Comparison of ENCODE assay signal across 15 cellular contexts in the genomic region with DNA sequence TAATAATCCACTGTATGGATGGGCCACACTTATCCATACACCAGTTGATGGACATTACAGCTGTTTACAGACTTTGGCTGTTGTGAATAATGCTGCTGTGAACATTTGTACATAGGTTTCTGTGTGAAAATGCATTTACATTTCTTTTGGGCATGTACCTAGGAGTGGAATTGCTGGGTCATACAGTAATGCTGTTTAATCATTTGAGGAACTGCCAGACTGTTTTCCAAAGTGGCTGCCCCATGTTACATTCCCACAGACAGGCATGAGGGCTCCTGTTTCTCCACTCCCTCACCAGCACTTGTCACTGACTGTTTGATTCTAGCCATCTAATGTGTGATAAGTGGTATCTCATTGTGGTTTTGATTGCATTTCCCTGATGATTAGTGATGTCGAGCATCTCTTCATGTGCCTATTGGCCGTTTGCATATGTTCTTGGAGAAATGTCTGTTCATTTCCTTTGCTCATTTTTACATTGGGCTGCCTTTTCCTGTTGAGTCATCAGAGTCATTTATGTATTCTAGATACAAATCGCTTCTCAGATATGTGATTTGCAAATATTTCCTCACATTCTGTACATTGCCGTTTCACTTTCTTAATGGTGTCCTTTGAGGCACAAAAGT. TPM values are rescaled to one million over a fixed set of nuclear protein-coding genes. Genes with fewer than 3 reads are reported as not detected.
DNase-seq lines count a peak whose midpoint lies in the region; ATAC-seq and TF ChIP-seq lines count a peak whose summit lies in the region.
"Had no signal": no experiment of that assay in that cellular context is flagged by ENCODE, and none has a peak within 500 bp of the region (broad histone marks: within the 10 kb centered on the region; RNA-seq: fewer than 3 reads in every experiment).

No MANE protein-coding gene starts in this region.

- POLR2A ChIA-PET in Panc1 (lab: Charles Lee) (no interaction called here), Caco-2 (lab: Charles Lee) (no interaction called here)

- H3K27me3 Mint-ChIP-seq in Caco-2 (ENCODE audit: insufficient read depth, unreplicated experiment) = no peaks in the 10 kb centered on the region
- H3K27me3 Mint-ChIP-seq: IgD-negative memory B cell had no signal

- no TSS peak for BruUV-seq in Panc1 (replicated peaks; lab: Mats Ljungman, UMichigan)
- BruUV-seq in Caco-2 (replicated peaks; lab: Mats Ljungman, UMichigan) = no TSS peak

- H3K79me2 ChIP-seq in ACC112 (ENCODE audit: control insufficient read depth, insufficient read depth, low read length, unreplicated experiment) = no peaks in the 10 kb centered on the region

- H3K4me1 ChIP-seq in ACC112 (ENCODE audit: control insufficient read depth, insufficient read depth, low read length, unreplicated experiment) (peaks cover 12% of the 10 kb centered on the region), Panc1 (ENCODE audit: control insufficient read depth, insufficient read depth, low read length) (peaks cover 3% of the 10 kb centered on the region; the same call in 1 of the 2 replicates), foreskin keratinocyte (no peaks in the 10 kb centered on the region), Caco-2 (no peaks in the 10 kb centered on the region)

- H3K4me3 Mint-ChIP-seq in Caco-2 (ENCODE audit: unreplicated experiment) = no peak overlapping the region
- H3K4me3 Mint-ChIP-seq: CD8-positive, alpha-beta T cell; H9; IgD-negative memory B cell had no signal

- intact Hi-C loops in Panc1 (cut with micrococcal nuclease; ENCODE audit: unreplicated experiment) (no loop called here), Caco-2 (cut with micrococcal nuclease; ENCODE audit: unreplicated experiment) (no loop called here)

- H3K36me3 Mint-ChIP-seq in Caco-2 (ENCODE audit: insufficient read depth, unreplicated experiment) = no peaks in the 10 kb centered on the region
- H3K36me3 Mint-ChIP-seq: CD8-positive, alpha-beta T cell; IgD-negative memory B cell had no signal

- no peaks in the 10 kb centered on the region for H3K4me1 Mint-ChIP-seq in Caco-2 (ENCODE audit: low read depth, unreplicated experiment)
- H3K4me1 Mint-ChIP-seq: H9, IgD-negative memory B cell had no signal

- no peak overlapping the region for H3K4me3 ChIP-seq in ACC112 (ENCODE audit: low read depth, low read length)
- H3K4me3 ChIP-seq in Panc1 (ENCODE audit: low read depth in 2 of 2, low read length in 2 of 2) = no peak overlapping the region
- no peak overlapping the region for H3K4me3 ChIP-seq in Caco-2 (ENCODE audit: low read depth, low read length)

- ATAC-seq in Panc1 = peak; percentile 48; the same call in 1 of the 2 replicates
- no peak for ATAC-seq in foreskin keratinocyte
- ATAC-seq: CD8-positive, alpha-beta T cell had no signal

- H3K9me3 ChIP-seq in Panc1 (ENCODE audit: control insufficient read depth, insufficient read depth, low read depth, low read length) (peaks cover 2% of the 10 kb centered on the region; the same call in 1 of the 2 replicates), Caco-2 (peaks cover 6% of the 10 kb centered on the region)
- H3K9me3 ChIP-seq: SK-N-SH had no signal

- no peak overlapping the region for H3K27ac Mint-ChIP-seq in Caco-2 (ENCODE audit: unreplicated experiment)
- H3K27ac Mint-ChIP-seq: CD8-positive, alpha-beta T cell; H9; IgD-negative memory B cell had no signal

- peak overlapping the region; percentile 42 for H3K27ac ChIP-seq in ACC112 (ENCODE audit: low read depth, low read length)
- H3K27ac ChIP-seq in Panc1 (ENCODE audit: low read length) = no peak overlapping the region
- H3K27ac ChIP-seq in foreskin keratinocyte = no peak overlapping the region

- CTCF ChIA-PET in Panc1 (lab: Charles Lee) = no interaction called here
- CTCF ChIA-PET in Caco-2 (lab: Charles Lee) = no interaction called here

- H2AFZ ChIP-seq in ACC112 (ENCODE audit: low read length, unreplicated experiment) = no peak overlapping the region

- peak; percentile 15 for DNase-seq in Daoy (ENCODE audit: low read depth)
- DNase-seq in Panc1 (ENCODE audit: low read depth, low spot score) = no peak
- DNase-seq in foreskin keratinocyte = peak; percentile 22 to 33
- DNase-seq in mucosa of gallbladder (ENCODE audit: low spot score) = no peak
- DNase-seq in effector CD8-positive, alpha-beta T cell (lab: John Stamatoyannopoulos, UW) = no peak
- DNase-seq in Caco-2 = no peak
- DNase-seq: CD8-positive, alpha-beta T cell; cerebellar nuclear complex; H9; NCI-H1694; nucleus accumbens; SK-N-SH; stimulated activated CD4-positive, alpha-beta T cell treated with anti-CD3 and anti-CD28 coated beads, Interleukin-4, amount 100 ng/mL, for 24 hours had no signal

- H3K9me3 Mint-ChIP-seq in Caco-2 (ENCODE audit: unreplicated experiment) = no peaks in the 10 kb centered on the region

- TF ChIP-seq CTCF in Panc1 (IDR thresholded peaks at IDR 0.05) = no peak
- TF ChIP-seq CTCF in foreskin keratinocyte (conservative IDR thresholded peaks at IDR 0.05) = no peak
- no peak for TF ChIP-seq CTCF in Caco-2 (IDR thresholded peaks at IDR 0.05; ENCODE audit: insufficient read depth in 1 of 2, low read depth in 1 of 2, low read length in 1 of 2, severe bottlenecking in 1 of 2, unreplicated experiment in 1 of 2)

- H3K27me3 ChIP-seq in ACC112 (ENCODE audit: insufficient read depth, low read length) (no peaks in the 10 kb centered on the region), Panc1 (ENCODE audit: control insufficient read depth, insufficient read depth, low read length) (no peaks in the 10 kb centered on the region), foreskin keratinocyte (peaks cover 10% of the 10 kb centered on the region), Caco-2 (replicated peaks; ENCODE audit: control insufficient read depth, insufficient read depth, low read length) (no peaks in the 10 kb centered on the region)

- H3K36me3 ChIP-seq in ACC112 (ENCODE audit: insufficient read depth, low read length) (no peaks in the 10 kb centered on the region), Panc1 (ENCODE audit: control insufficient read depth, insufficient read depth, low read length) (no peaks in the 10 kb centered on the region), Caco-2 (ENCODE audit: control insufficient read depth, insufficient read depth, low read length) (no peaks in the 10 kb centered on the region)

- in situ Hi-C loops in Panc1 (cut with HindIII; ENCODE audit: low pct_unique_long_range_greater_than_20kb, low sequenced_read_pairs) = no loop called here

RNA-seq across cellular contexts. Expression of a gene that starts 12.8 kb away (rescaled TPM):
- total RNA-seq in Daoy (2014; rRNA removed; shearing (Covaris generic)) = 3.8 and 9.7 TPM in 2 replicates
- total RNA-seq in Panc1 (2021; ENCODE audit: unreplicated experiment) (26.3 TPM), foreskin keratinocyte (0.95 and 1.4 TPM in 2 replicates), mucosa of gallbladder (17.0 TPM), Caco-2 (2022) (0.67 and 0.82 TPM in 2 replicates)
- 23.6 TPM for polyA plus RNA-seq in Panc1 (2012; ENCODE audit: insufficient read length)
- polyA plus RNA-seq in foreskin keratinocyte = 1.2 and 2.0 TPM in 2 replicates

Comparison
In these comparisons a context has a peak if more than half of its experiments do, and no peak if none do; other contexts are left out.
1. DNase-seq: peak in Daoy (single experiment) and foreskin keratinocyte (2 of 2); none in Panc1 (single experiment), mucosa of gallbladder (single experiment), effector CD8-positive, alpha-beta T cell (single experiment) and Caco-2 (0 of 2).